1 cellular context compared by ENCODE assay signal in genomic region chr12:11622774-11623375, GRCh38.
TF ChIP-seq lines count a peak whose summit lies in the region.

No MANE protein-coding gene starts in this region.

TF ChIP-seq in GM23338, 12 proteins besides CTCF, POLR2A, EP300 and RAD21 (continued from another document):
- TF ChIP-seq ZNF462 (CRISPR knock-in tag; IDR thresholded peaks at IDR 0.05) (no peak), JUNB (IDR thresholded peaks at IDR 0.05; ENCODE audit: unreplicated experiment) (no peak)
